22 cellular contexts compared by ENCODE assay signal in the genomic region with DNA sequence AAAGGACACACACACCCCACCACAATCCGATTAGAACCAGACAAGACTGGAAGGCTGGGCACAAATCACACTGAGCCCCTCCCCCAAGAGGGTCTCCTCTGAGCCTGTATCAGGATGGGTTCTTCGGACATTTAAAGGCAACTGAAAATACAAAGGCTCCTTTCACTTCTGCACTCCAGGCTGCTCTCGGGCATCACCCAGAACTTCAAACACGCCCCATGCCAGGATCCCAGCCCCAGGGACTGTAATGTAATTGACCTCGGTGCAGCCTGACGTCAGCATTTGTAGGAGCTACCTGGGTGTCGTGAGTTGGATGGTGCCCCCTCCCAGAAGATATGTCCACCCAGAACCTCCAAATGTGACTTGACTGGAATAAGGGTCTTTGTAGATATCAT.
DNase-seq lines count a peak whose midpoint lies in the region; FAIRE-seq and TF ChIP-seq lines count a peak whose summit lies in the region.
"Had no signal": no experiment of that assay in that cellular context is flagged by ENCODE, and none has a peak within 500 bp of the region (broad histone marks: within the 10 kb centered on the region; RNA-seq: fewer than 3 reads in every experiment).

No MANE protein-coding gene starts in this region.

- no peaks in the 10 kb centered on the region for H3K9me3 Mint-ChIP-seq in dendritic cell treated with granulocyte-macrophage colony-stimulating factor and Interleukin-4, amounts not matched to agents 40 ng/mL and 50 ng/mL, for 4 days
- H3K9me3 Mint-ChIP-seq: activated naive CD4-positive, alpha-beta T cell treated with anti-CD3 and anti-CD28 coated beads, Interleukin-2, amount 50 U/mL, for 72 hours; CD8-positive, alpha-beta T cell; IgD-negative memory B cell had no signal

- CTCF ChIA-PET in GM10248 (lab: Yijun Ruan, JAX) = no interaction called here

- H3K4me3 Mint-ChIP-seq in dendritic cell treated with granulocyte-macrophage colony-stimulating factor and Interleukin-4, amounts not matched to agents 40 ng/mL and 50 ng/mL, for 4 days = no peak overlapping the region
- H3K4me3 Mint-ChIP-seq: CD8-positive, alpha-beta T cell; IgD-negative memory B cell had no signal

- H3K27me3 ChIP-seq in Karpas-422 (ENCODE audit: low read length) = no peaks in the 10 kb centered on the region
- H3K27me3 ChIP-seq in small intestine (ENCODE audit: control insufficient read depth in 2 of 2, insufficient read depth in 2 of 2, low read length in 2 of 2) = no peaks in the 10 kb centered on the region
- no peaks in the 10 kb centered on the region for H3K27me3 ChIP-seq in testis
- H3K27me3 ChIP-seq: body of pancreas, left lung had no signal

- no peaks in the 10 kb centered on the region for H3K9me2 ChIP-seq in Karpas-422 (replicated peaks; ENCODE audit: insufficient read depth, low read length)

- no peak for FAIRE-seq in small intestine (lab: Jason Lieb, UNC)

- no peak for TF ChIP-seq CTCF in GM10248 (IDR thresholded peaks at IDR 0.05; ENCODE audit: control extremely low read depth, extremely low read depth, low read depth, missing control alignments)
- TF ChIP-seq CTCF in testis (IDR thresholded peaks at IDR 0.05) = no peak

- peaks cover 80% of the 10 kb centered on the region for H3K4me1 Mint-ChIP-seq in dendritic cell treated with granulocyte-macrophage colony-stimulating factor and Interleukin-4, amounts not matched to agents 40 ng/mL and 50 ng/mL, for 4 days (ENCODE audit: low read depth)
- H3K4me1 Mint-ChIP-seq: IgD-negative memory B cell had no signal

- TF ChIP-seq POLR2A in testis (IDR thresholded peaks at IDR 0.05) = no peak

- H3K4me1 ChIP-seq in Karpas-422 (ENCODE audit: low read length) (no peaks in the 10 kb centered on the region), small intestine (ENCODE audit: control insufficient read depth in 2 of 2, insufficient read depth in 1 of 2, low read depth in 1 of 2, low read length in 1 of 2) (no peaks in the 10 kb centered on the region), testis (peaks cover 12% of the 10 kb centered on the region)
- H3K4me1 ChIP-seq: HAP-1, parathyroid adenoma had no signal

- intact Hi-C loops in dendritic cell treated with granulocyte-macrophage colony-stimulating factor and Interleukin-4, amounts not matched to agents 40 ng/mL and 50 ng/mL, for 4 days (cut with micrococcal nuclease) = no loop called here
- intact Hi-C loops in testis (cut with DNase I; ENCODE audit: low total_unique reads) = no loop called here

- no peak overlapping the region for H3K4me2 ChIP-seq in Karpas-422 (ENCODE audit: low read depth, low read length, poor library complexity, severe bottlenecking)
- H3K4me2 ChIP-seq: PC-9 had no signal

- 22 to 53% (median 24%) methylated on average over 7 of the region's 7 CpGs for WGBS in small intestine, 3 donors
- WGBS in testis, 2 donors = 53 to 58% methylated on average over 7 of the region's 7 CpGs

- H3K4me3 ChIP-seq in Karpas-422 (ENCODE audit: low read length) = no peak overlapping the region
- H3K4me3 ChIP-seq in small intestine (ENCODE audit: low read depth in 1 of 2, low read length in 2 of 2) = no peak overlapping the region
- H3K4me3 ChIP-seq in testis = no peak overlapping the region
- H3K4me3 ChIP-seq: body of pancreas, HAP-1, left lung, PC-9, SK-N-MC, skin epidermis had no signal

- peak; percentile 32 for DNase-seq in Karpas-422
- DNase-seq in medulla oblongata (ENCODE audit: extremely low spot score) = peak; percentile 15
- DNase-seq in small intestine = peak; percentile 29
- DNase-seq in kidney tubule cell (ENCODE audit: low spot score) = no peak
- DNase-seq in GM10248 (ENCODE audit: extremely low spot score) = no peak
- DNase-seq in testis = no peak
- DNase-seq: activated CD4-positive, alpha-beta T cell treated with anti-CD3 and anti-CD28 coated beads for 1 hour; body of pancreas; CD8-positive, alpha-beta T cell; DND-41; left lung; NCI-H1694 treated with DMSO at 0.1 percent for 48 hours; PC-9; stimulated activated CD4-positive, alpha-beta T cell treated with anti-CD3 and anti-CD28 coated beads, Interleukin-4, amount 100 ng/mL, for 4 hours had no signal

- H2AFZ ChIP-seq in Karpas-422 (ENCODE audit: low read length) = no peak overlapping the region
- H2AFZ ChIP-seq: parathyroid adenoma, PC-9 had no signal

- H3K27me3 Mint-ChIP-seq in dendritic cell treated with granulocyte-macrophage colony-stimulating factor and Interleukin-4, amounts not matched to agents 40 ng/mL and 50 ng/mL, for 4 days = peaks cover 16% of the 10 kb centered on the region

- H3K79me2 ChIP-seq in Karpas-422 (ENCODE audit: low read length) = no peaks in the 10 kb centered on the region
- H3K79me2 ChIP-seq: parathyroid adenoma had no signal

- H3K27ac Mint-ChIP-seq in dendritic cell treated with granulocyte-macrophage colony-stimulating factor and Interleukin-4, amounts not matched to agents 40 ng/mL and 50 ng/mL, for 4 days = peak overlapping the region; percentile 39
- H3K27ac Mint-ChIP-seq: activated naive CD4-positive, alpha-beta T cell treated with anti-CD3 and anti-CD28 coated beads, Interleukin-2, amount 50 U/mL, for 72 hours; CD8-positive, alpha-beta T cell; IgD-negative memory B cell had no signal

- POLR2A ChIA-PET in GM10248 (lab: Yijun Ruan, JAX) = no interaction called here

- H3K36me3 ChIP-seq in Karpas-422 (ENCODE audit: insufficient read depth, low read length) = no peaks in the 10 kb centered on the region
- H3K36me3 ChIP-seq in small intestine (ENCODE audit: control insufficient read depth in 2 of 2, insufficient read depth in 2 of 2, low read length in 2 of 2) = no peaks in the 10 kb centered on the region
- no peaks in the 10 kb centered on the region for H3K36me3 ChIP-seq in testis (ENCODE audit: low read depth, missing control alignments)
- H3K36me3 ChIP-seq: HAP-1, left lung had no signal

- no peaks in the 10 kb centered on the region for H4K20me1 ChIP-seq in Karpas-422 (ENCODE audit: insufficient read depth, low read depth, low read length)

- no peaks in the 10 kb centered on the region for H3K36me3 Mint-ChIP-seq in dendritic cell treated with granulocyte-macrophage colony-stimulating factor and Interleukin-4, amounts not matched to agents 40 ng/mL and 50 ng/mL, for 4 days (ENCODE audit: low read depth)
- H3K36me3 Mint-ChIP-seq: activated naive CD4-positive, alpha-beta T cell treated with anti-CD3 and anti-CD28 coated beads, Interleukin-2, amount 50 U/mL, for 72 hours; CD8-positive, alpha-beta T cell; IgD-negative memory B cell had no signal

- H3K9ac ChIP-seq in Karpas-422 (ENCODE audit: low read length) = no peak overlapping the region
- H3K9ac ChIP-seq: parathyroid adenoma had no signal

- H3K27ac ChIP-seq in Karpas-422 (ENCODE audit: low read length) (no peak overlapping the region), small intestine (ENCODE audit: low read depth in 1 of 2, low read length in 1 of 2) (peak overlapping the region in 1 of 2 donors; percentile 32), testis (no peak overlapping the region)
- H3K27ac ChIP-seq: body of pancreas, HL-60, left lung, parathyroid adenoma, PC-9, SK-N-MC had no signal

- H3K9me3 ChIP-seq in Karpas-422 (ENCODE audit: low read length) (no peaks in the 10 kb centered on the region), small intestine (ENCODE audit: control insufficient read depth, low read depth) (no peaks in the 10 kb centered on the region), testis (no peaks in the 10 kb centered on the region)
- H3K9me3 ChIP-seq: body of pancreas, HAP-1, left lung had no signal

Comparison
In these comparisons a context has a peak if more than half of its experiments do, and no peak if none do; other contexts are left out.
1. DNase-seq: peak in Karpas-422 (single experiment), medulla oblongata (single experiment) and small intestine (single experiment); none in kidney tubule cell (single experiment), GM10248 (single experiment) and testis (single experiment).